ENCODE assay signal across 21 cellular contexts in the genomic region with DNA sequence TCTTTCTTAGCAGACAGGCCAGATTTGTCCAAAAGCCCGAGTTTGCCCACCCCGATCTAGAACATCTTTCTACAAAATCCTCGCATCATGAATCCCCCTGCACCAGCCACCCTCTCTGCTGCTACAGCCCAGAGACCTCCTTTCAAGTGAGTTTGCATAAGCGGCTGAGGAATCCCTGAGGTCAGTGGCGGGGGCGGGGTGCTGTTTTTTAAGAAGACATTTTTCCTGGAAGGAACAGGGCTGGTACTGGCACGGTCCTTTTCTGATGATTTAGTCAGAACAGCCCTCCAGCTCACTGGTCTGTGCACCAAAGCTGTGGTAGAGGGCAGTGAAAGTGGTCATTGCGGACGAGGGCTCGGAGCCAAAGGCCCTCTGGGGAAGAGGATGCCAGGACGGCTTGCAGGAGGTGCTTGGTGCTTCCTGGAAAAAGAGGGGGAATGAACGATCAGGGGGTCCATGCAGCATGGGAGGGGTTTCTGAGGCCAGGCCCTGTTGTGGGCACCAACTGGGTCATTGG. TPM values are rescaled to one million over a fixed set of nuclear protein-coding genes. Genes with fewer than 3 reads are reported as not detected.
"Had no signal": no experiment of that assay in that cellular context is flagged by ENCODE, and none has a peak within 500 bp of the region (broad histone marks: within the 10 kb centered on the region; RNA-seq: fewer than 3 reads in every experiment).

No MANE protein-coding gene starts in this region.

- H3K27ac Mint-ChIP-seq: activated naive CD8-positive, alpha-beta T cell treated with anti-CD3 and anti-CD28 coated beads for 36 hours; activated T-helper 17 cell treated with anti-CD3 and anti-CD28 coated beads, Interleukin-2, amount 50 U/mL, for 72 hours; dendritic cell treated with granulocyte-macrophage colony-stimulating factor and Interleukin-4, amounts not matched to agents 40 ng/mL and 50 ng/mL, for 4 days; natural killer cell; stimulated activated naive CD8-positive, alpha-beta T cell treated with anti-CD3 and anti-CD28 coated beads, Interleukin-15, Interleukin-2, amounts not matched to agents 100 ng/mL and 50 ng/mL, for 24 hours had no signal

- H3K36me3 Mint-ChIP-seq: activated naive CD8-positive, alpha-beta T cell treated with anti-CD3 and anti-CD28 coated beads for 36 hours; natural killer cell had no signal

- ATAC-seq: activated T-helper 17 cell treated with anti-CD3 and anti-CD28 coated beads, Interleukin-2, amount 50 U/mL, for 72 hours; body of pancreas; left ventricle myocardium superior; natural killer cell; right cardiac atrium had no signal

- H3K9ac ChIP-seq: parathyroid adenoma had no signal

- DNase-seq: activated naive CD8-positive, alpha-beta T cell treated with anti-CD3 and anti-CD28 coated beads for 36 hours; activated T-cell treated with anti-CD3 and anti-CD28 coated beads, Interleukin-2, amount 50 U/mL, for 1 hour; amniotic stem cell; body of pancreas; effector CD8-positive, alpha-beta T cell; glutamatergic neuron; left ventricle myocardium superior; mammary epithelial cell; midbrain; natural killer cell; stimulated activated CD4-positive, alpha-beta T cell treated with anti-CD3 and anti-CD28 coated beads, Interleukin-4, amount 100 ng/mL, for 4 hours; substantia nigra; T-helper 1 cell; tibial artery had no signal

- H3K36me3 ChIP-seq: cardiac muscle cell, tibial artery had no signal

- H3K4me1 ChIP-seq: body of pancreas, parathyroid adenoma, tibial artery had no signal

- H2AFZ ChIP-seq: hepatocyte, parathyroid adenoma had no signal

- H3K4me2 ChIP-seq: hepatocyte had no signal

- H3K9me3 ChIP-seq: body of pancreas, tibial artery had no signal

- H3K27ac ChIP-seq: body of pancreas, cardiac muscle cell, hepatocyte, parathyroid adenoma, tibial artery had no signal

- H3K4me1 Mint-ChIP-seq: activated naive CD8-positive, alpha-beta T cell treated with anti-CD3 and anti-CD28 coated beads for 36 hours; activated T-helper 17 cell treated with anti-CD3 and anti-CD28 coated beads, Interleukin-2, amount 50 U/mL, for 72 hours; natural killer cell had no signal

- H3K9me3 Mint-ChIP-seq: activated naive CD8-positive, alpha-beta T cell treated with anti-CD3 and anti-CD28 coated beads for 36 hours; activated T-helper 17 cell treated with anti-CD3 and anti-CD28 coated beads, Interleukin-2, amount 50 U/mL, for 72 hours; dendritic cell treated with granulocyte-macrophage colony-stimulating factor and Interleukin-4, amounts not matched to agents 40 ng/mL and 50 ng/mL, for 4 days; natural killer cell; stimulated activated naive CD8-positive, alpha-beta T cell treated with anti-CD3 and anti-CD28 coated beads, Interleukin-15, Interleukin-2, amounts not matched to agents 100 ng/mL and 50 ng/mL, for 24 hours had no signal

- H3K79me2 ChIP-seq: hepatocyte, parathyroid adenoma had no signal

- H3K4me3 ChIP-seq: body of pancreas, cardiac muscle cell, hepatocyte, tibial artery had no signal

- H3K4me3 Mint-ChIP-seq: activated naive CD8-positive, alpha-beta T cell treated with anti-CD3 and anti-CD28 coated beads for 36 hours; activated T-helper 17 cell treated with anti-CD3 and anti-CD28 coated beads, Interleukin-2, amount 50 U/mL, for 72 hours; dendritic cell treated with granulocyte-macrophage colony-stimulating factor and Interleukin-4, amounts not matched to agents 40 ng/mL and 50 ng/mL, for 4 days; natural killer cell; stimulated activated naive CD8-positive, alpha-beta T cell treated with anti-CD3 and anti-CD28 coated beads, Interleukin-15, Interleukin-2, amounts not matched to agents 100 ng/mL and 50 ng/mL, for 24 hours had no signal

- H3K27me3 ChIP-seq: body of pancreas, cardiac muscle cell had no signal

RNA-seq across cellular contexts. Expression of a gene that starts 50.5 kb away (rescaled TPM):
- total RNA-seq: hepatocyte had no signal
